Comparison of ENCODE assay signal across 8 cellular contexts in genomic region chr7:158695726-158696452, GRCh38. TPM values are rescaled to one million over a fixed set of nuclear protein-coding genes. Genes with fewer than 3 reads are reported as not detected.
DNase-seq lines count a peak whose midpoint lies in the region; ATAC-seq and TF ChIP-seq lines count a peak whose summit lies in the region.

No MANE protein-coding gene starts in this region.

- no peak overlapping the region for H3K9ac ChIP-seq in mesendoderm (ENCODE audit: low read length)

- H2AK5ac ChIP-seq in mesendoderm (ENCODE audit: low read length): no peak overlapping the region

- no peak overlapping the region for H4K5ac ChIP-seq in mesendoderm (ENCODE audit: low read length)

- no peak overlapping the region for H3K4ac ChIP-seq in mesendoderm (ENCODE audit: low read depth, low read length)

- no peak overlapping the region for H2BK120ac ChIP-seq in mesendoderm (ENCODE audit: low read depth, low read length)

- H3K4me2 ChIP-seq in mesendoderm (ENCODE audit: low read length): no peak overlapping the region

- peaks cover 21% of the 10 kb centered on the region for H3K79me1 ChIP-seq in mesendoderm (ENCODE audit: low read length)

- ATAC-seq in GM21423 (IDR thresholded peaks at IDR 0.05; ENCODE audit: unreplicated experiment) (peak; percentile 82), upper lobe of left lung (ENCODE audit: low FRiP score in 2 of 2) (peak; percentile 82 to 95)

- no peak overlapping the region for H3K4me3 ChIP-seq in WERI-Rb-1 (ENCODE audit: low read depth, low read length)
- no peak overlapping the region for H3K4me3 ChIP-seq in effector memory CD4-positive, alpha-beta T cell (ENCODE audit: insufficient read depth, low read depth, low read length, poor library complexity, severe bottlenecking)
- no peak overlapping the region for H3K4me3 ChIP-seq in mesendoderm (ENCODE audit: low read length)
- no peak overlapping the region for H3K4me3 ChIP-seq in upper lobe of left lung

- TF ChIP-seq EP300 in upper lobe of left lung (IDR thresholded peaks at IDR 0.05): no peak

- H3K9me3 ChIP-seq in WERI-Rb-1 (ENCODE audit: severe bottlenecking) (no peaks in the 10 kb centered on the region), upper lobe of left lung (no peaks in the 10 kb centered on the region)
- H3K9me3 ChIP-seq in effector memory CD4-positive, alpha-beta T cell (ENCODE audit: control insufficient read depth, low read length): no peaks in the 10 kb centered on the region

- no peak overlapping the region for H3K27ac ChIP-seq in WERI-Rb-1
- no peak overlapping the region for H3K27ac ChIP-seq in effector memory CD4-positive, alpha-beta T cell (ENCODE audit: insufficient read depth, low read length, poor library complexity, severe bottlenecking)
- H3K27ac ChIP-seq in mesendoderm (ENCODE audit: low read depth, low read length): no peak overlapping the region
- peak overlapping the region in 3 of 4 donors; percentile 11 to 60 (median 40) for H3K27ac ChIP-seq in upper lobe of left lung

- peaks cover 33% of the 10 kb centered on the region for H3K79me2 ChIP-seq in mesendoderm (ENCODE audit: control insufficient read depth, insufficient read depth, low read length)

- no peak overlapping the region for H3K56ac ChIP-seq in mesendoderm (ENCODE audit: low read length)

- no peak overlapping the region for H2BK5ac ChIP-seq in mesendoderm (ENCODE audit: low read length)

- H3K4me1 ChIP-seq in effector memory CD4-positive, alpha-beta T cell (ENCODE audit: control insufficient read depth, insufficient read depth, low read length, poor library complexity, severe bottlenecking): no peaks in the 10 kb centered on the region
- H3K4me1 ChIP-seq in mesendoderm (ENCODE audit: control insufficient read depth, low read depth, low read length): no peaks in the 10 kb centered on the region
- H3K4me1 ChIP-seq in upper lobe of left lung: peaks cover 4 to 7% (median 6%) of the 10 kb centered on the region in 4 donors

- TF ChIP-seq CTCF in LNCAP (IDR thresholded peaks at IDR 0.05) (peak; percentile 61), WERI-Rb-1 (IDR thresholded peaks at IDR 0.05; ENCODE audit: low read depth, low read length) (peak; percentile 45), upper lobe of left lung (IDR thresholded peaks at IDR 0.05) (peak; percentile 46 to 73 (median 60))

- no peak overlapping the region for H3K18ac ChIP-seq in mesendoderm (ENCODE audit: low read length)

- WGBS in mesendoderm (ENCODE audit: extremely low coverage, insufficient coverage, low lambda C conversion rate): no CpG with 5 or more reads among the region's 10 CpGs
- 41 to 54% methylated on average over 7 to 10 of the region's 10 CpGs for WGBS in upper lobe of left lung, 2 donors

- DNase-seq in NCI-H2196 (lab: John Stamatoyannopoulos, UW; ENCODE audit: unreplicated experiment) (peak; percentile 2), NCI-H2196 treated with DMSO at 0.1 percent for 48 hours (lab: John Stamatoyannopoulos, UW; ENCODE audit: unreplicated experiment) (no peak), WERI-Rb-1 (no peak), mesendoderm (peak; percentile 67), upper lobe of left lung (peak; percentile 26 to 82)
- peak; percentile 20 to 33 (median 32) for DNase-seq in effector memory CD4-positive, alpha-beta T cell

- no peak overlapping the region for H3K23ac ChIP-seq in mesendoderm (ENCODE audit: low read length)

- no peak for TF ChIP-seq POLR2A in upper lobe of left lung (IDR thresholded peaks at IDR 0.05)

- H3K36me3 ChIP-seq in WERI-Rb-1: peaks cover 96% of the 10 kb centered on the region
- no peaks in the 10 kb centered on the region for H3K36me3 ChIP-seq in effector memory CD4-positive, alpha-beta T cell (ENCODE audit: control insufficient read depth, insufficient read depth, low read length)
- H3K36me3 ChIP-seq in mesendoderm (ENCODE audit: control insufficient read depth, insufficient read depth, low read length): peaks cover 9% of the 10 kb centered on the region
- no peaks in the 10 kb centered on the region for H3K36me3 ChIP-seq in upper lobe of left lung

- H3K27me3 ChIP-seq in WERI-Rb-1 (ENCODE audit: insufficient read depth, low read depth, severe bottlenecking): no peaks in the 10 kb centered on the region
- H3K27me3 ChIP-seq in effector memory CD4-positive, alpha-beta T cell (replicated peaks; ENCODE audit: control insufficient read depth, insufficient read depth, low read length, poor library complexity, severe bottlenecking): no peaks in the 10 kb centered on the region
- no peaks in the 10 kb centered on the region for H3K27me3 ChIP-seq in mesendoderm (ENCODE audit: insufficient read depth, low read length, poor library complexity)
- no peaks in the 10 kb centered on the region for H3K27me3 ChIP-seq in upper lobe of left lung

- H4K8ac ChIP-seq in mesendoderm (ENCODE audit: low read depth, low read length): no peak overlapping the region

- H2BK15ac ChIP-seq in mesendoderm (replicated peaks; ENCODE audit: low read depth): no peak overlapping the region

RNA-seq across cellular contexts. Expression of gene NCAPG2, which starts 8.7 kb away (rescaled TPM):
- 29.4 TPM for polyA plus RNA-seq in mesendoderm (2013, experiment 1 of 2)
- 30.0 TPM for polyA plus RNA-seq in mesendoderm (2013, experiment 2 of 2)
- 10 to 100 TPM in 1 of 6 donors, 1 to 10 TPM in 5; 4.6 to 11.0 (median 7.8) TPM for total RNA-seq in upper lobe of left lung

Comparison
In these comparisons a context has a peak if more than half of its experiments do, and no peak if none do; other contexts are left out.
1. DNase-seq: peak in NCI-H2196 (single experiment), effector memory CD4-positive, alpha-beta T cell (3 of 3), mesendoderm (single experiment) and upper lobe of left lung (2 of 2); none in NCI-H2196 treated with DMSO at 0.1 percent for 48 hours (single experiment) and WERI-Rb-1 (single experiment).
2. H3K27ac ChIP-seq: peak in upper lobe of left lung (3 of 4); none in WERI-Rb-1 (single experiment), effector memory CD4-positive, alpha-beta T cell (single experiment) and mesendoderm (single experiment).
3. Peak in every context shown above with its lines, with median percentiles within 50 percentile points of each other: CTCF ChIP-seq.